8 cellular contexts compared by ENCODE assay signal in genomic region chr9:137204731-137205125, GRCh38. TPM values are rescaled to one million over a fixed set of nuclear protein-coding genes. Genes with fewer than 3 reads are reported as not detected.
A peak's percentile ranks its signal among the peaks of the same experiment; 100 is the strongest.
DNase-seq lines count a peak whose midpoint lies in the region; ATAC-seq and TF ChIP-seq lines count a peak whose summit lies in the region.

No MANE protein-coding gene starts in this region.

- H3K4me2 ChIP-seq in PC-9: peak overlapping the region; percentile 100

- H3K27me3 ChIP-seq in CD4-positive, alpha-beta memory T cell (ENCODE audit: insufficient read depth, low read length): no peaks in the 10 kb centered on the region
- no peaks in the 10 kb centered on the region for H3K27me3 ChIP-seq in PC-9 (ENCODE audit: insufficient read depth, low read depth)
- H3K27me3 ChIP-seq in ovary: no peaks in the 10 kb centered on the region

- peak overlapping the region; percentile 90 to 94 for H3K4me3 ChIP-seq in CD4-positive, alpha-beta memory T cell (ENCODE audit: low read length in 2 of 2)
- peak overlapping the region; percentile 99 for H3K4me3 ChIP-seq in PC-9
- peak overlapping the region; percentile 91 for H3K4me3 ChIP-seq in ovary

- H3K27me3 Mint-ChIP-seq in CD4-positive, alpha-beta memory T cell: no peaks in the 10 kb centered on the region

- POLR2A ChIA-PET in CD4-positive, alpha-beta memory T cell (lab: Charles Lee; ENCODE audit: partially characterized antibody): interaction anchor here (0.6 to 11.9 kb wide), 9 partner anchors 7 to 137 kb away, joined by 3 to 169 read pairs (median 5); partner anchors contain the start of genes ANAPC2, MAN1B1, NELFB and RNF208
- POLR2A ChIA-PET in PC-9 (lab: Charles Lee; ENCODE audit: unreplicated experiment): interaction anchor here (0.6 to 0.8 kb wide), 3 partner anchors 18 to 257 kb away, joined by 3 to 8 read pairs (median 3); no protein-coding TSS in a partner anchor

- H3F3A ChIP-seq in PC-9 (ENCODE audit: insufficient read depth, low read depth): peaks cover 23% of the 10 kb centered on the region; the same call in 1 of the 2 replicates

- no peaks in the 10 kb centered on the region for H3K9me3 ChIP-seq in CD4-positive, alpha-beta memory T cell (ENCODE audit: control insufficient read depth in 1 of 2, low read length in 2 of 2)
- no peaks in the 10 kb centered on the region for H3K9me3 ChIP-seq in PC-9 (ENCODE audit: insufficient read depth, low read depth)
- H3K9me3 ChIP-seq in ovary: no peaks in the 10 kb centered on the region

- WGBS in ovary, 3 donors: 7 to 13% (median 10%) methylated on average over 21 of the region's 21 CpGs

- TF ChIP-seq EP300 in ovary (IDR thresholded peaks at IDR 0.05): no peak

- TF ChIP-seq CTCF in PC-9 (conservative IDR thresholded peaks at IDR 0.05) (no peak), ovary (IDR thresholded peaks at IDR 0.05) (no peak)

- H3K36me3 Mint-ChIP-seq in CD4-positive, alpha-beta memory T cell: peaks cover 9 to 18% of the 10 kb centered on the region in 2 donors

- no peaks in the 10 kb centered on the region for H3K9me3 Mint-ChIP-seq in CD4-positive, alpha-beta memory T cell

- H3K36me3 ChIP-seq in CD4-positive, alpha-beta memory T cell (ENCODE audit: insufficient read depth, low read length): no peaks in the 10 kb centered on the region
- H3K36me3 ChIP-seq in PC-9 (ENCODE audit: low read depth) (no peaks in the 10 kb centered on the region), ovary (no peaks in the 10 kb centered on the region)

- H2AFZ ChIP-seq in PC-9: peak overlapping the region; percentile 84; the same call in 1 of the 2 replicates

- peaks cover 7% of the 10 kb centered on the region; the same call in 1 of the 2 replicates for H4K20me1 ChIP-seq in PC-9 (ENCODE audit: insufficient read depth)

- H3K4me1 Mint-ChIP-seq in CD4-positive, alpha-beta memory T cell: peaks cover 26 to 59% (median 48%) of the 10 kb centered on the region in 4 donors

- H3K4me3 Mint-ChIP-seq in CD4-positive, alpha-beta memory T cell: peak overlapping the region; percentile 88 to 96 (median 94)

- ATAC-seq in HG02970 (IDR thresholded peaks at IDR 0.05; ENCODE audit: low FRiP score, unreplicated experiment) (no peak), GM19397 (IDR thresholded peaks at IDR 0.05; ENCODE audit: unreplicated experiment) (no peak)

- CTCF ChIA-PET in CD4-positive, alpha-beta memory T cell (lab: Charles Lee; ENCODE audit: partially characterized antibody): interaction anchor here (0.6 to 1.5 kb wide), 5 partner anchors 16 to 75 kb away, joined by 3 to 5 read pairs (median 4); partner anchors contain the start of genes ANAPC2, NELFB and SSNA1
- CTCF ChIA-PET in PC-9 (lab: Charles Lee): interaction anchor here (0.7 kb wide), 1 partner anchor 16 kb away, joined by 3 read pairs; no protein-coding TSS in a partner anchor

- H3K4me1 ChIP-seq in CD4-positive, alpha-beta memory T cell (ENCODE audit: insufficient read depth, low read length): peaks cover 49% of the 10 kb centered on the region
- H3K4me1 ChIP-seq in PC-9 (replicated peaks; ENCODE audit: insufficient read depth): peaks cover 29% of the 10 kb centered on the region
- H3K4me1 ChIP-seq in ovary (ENCODE audit: insufficient read depth): peaks cover 13% of the 10 kb centered on the region

- TF ChIP-seq POLR2A in ovary (IDR thresholded peaks at IDR 0.05): no peak

- BruUV-seq in PC-9 (replicated peaks; lab: Mats Ljungman, UMichigan): no TSS peak

- H3K27ac ChIP-seq in CD4-positive, alpha-beta memory T cell (ENCODE audit: low read depth, low read length): peak overlapping the region; percentile 94
- H3K27ac ChIP-seq in PC-9 (no peak overlapping the region), epithelial cell of prostate (peak overlapping the region; percentile 57), ovary (no peak overlapping the region)

- H3K27ac Mint-ChIP-seq in CD4-positive, alpha-beta memory T cell: peak overlapping the region; percentile 92 to 99 (median 96)

- peaks cover 67% of the 10 kb centered on the region for H3K79me2 ChIP-seq in PC-9 (ENCODE audit: low read depth)

- intact Hi-C loops in CD4-positive, alpha-beta memory T cell (cut with micrococcal nuclease): loop anchor here (1.0 kb wide), 2 partner anchors 16 to 19 kb away; partner anchors contain the start of genes ANAPC2 and SSNA1
- intact Hi-C loops in PC-9 (cut with micrococcal nuclease; ENCODE audit: unreplicated experiment): no loop called here
- intact Hi-C loops in ovary (cut with DNase I): no loop called here

- DNase-seq in CD4-positive, alpha-beta memory T cell: no peak
- DNase-seq in PC-9 (no peak), epithelial cell of prostate (ENCODE audit: low read depth, low spot score) (no peak), ovary (no peak), NCI-H1092 treated with DMSO at 0.1 percent for 48 hours (lab: John Stamatoyannopoulos, UW) (no peak)
- no peak for DNase-seq in stimulated activated CD4-positive, alpha-beta T cell treated with anti-CD3 and anti-CD28 coated beads, Interleukin-4, amount 100 ng/mL, for 1 hour

- H3K9me2 ChIP-seq in PC-9 (ENCODE audit: insufficient read depth): no peaks in the 10 kb centered on the region

RNA-seq across cellular contexts. Expression of gene TMEM203, which starts 0.7 kb away (rescaled TPM):
- total RNA-seq in CD4-positive, alpha-beta memory T cell: 10 to 100 TPM; 39.5 to 42.9 TPM
- 100 to 1,000 TPM; 129 to 170 TPM for polyA plus RNA-seq in CD4-positive, alpha-beta memory T cell
- total RNA-seq in PC-9 (2021) (43.3 and 45.5 TPM in 2 replicates), ovary (10 to 100 TPM; 29.2 to 40.8 (median 37.5) TPM)
- 10 to 100 TPM; 35.3 to 38.2 TPM for polyA plus RNA-seq in ovary

RNA-seq across cellular contexts. Expression of gene NDOR1, which starts 0.8 kb away (rescaled TPM):
- total RNA-seq in CD4-positive, alpha-beta memory T cell: 10 to 100 TPM; 36.7 to 37.1 TPM
- 1 to 10 TPM; 4.6 to 9.5 TPM for polyA plus RNA-seq in CD4-positive, alpha-beta memory T cell
- 27.7 and 28.8 TPM in 2 replicates for total RNA-seq in PC-9 (2021)
- 10 to 100 TPM in 4 of 7 donors, 1 to 10 TPM in 3; 3.7 to 15.2 (median 11.3) TPM for total RNA-seq in ovary
- 1 to 10 TPM; 1.1 to 7.2 TPM for polyA plus RNA-seq in ovary

RNA-seq across cellular contexts. Expression of gene TPRN, which starts 4.2 kb away (rescaled TPM):
- 1 to 10 TPM; 8.5 to 8.6 TPM for total RNA-seq in CD4-positive, alpha-beta memory T cell
- under 1 TPM; 0.27 to 0.45 TPM for polyA plus RNA-seq in CD4-positive, alpha-beta memory T cell
- total RNA-seq in PC-9 (2021) (61.0 and 61.8 TPM in 2 replicates), ovary (10 to 100 TPM in 6 of 7 donors, 1 to 10 TPM in 1; 6.6 to 18.4 (median 15.9) TPM)
- polyA plus RNA-seq in ovary: 1 to 10 TPM in 1 of 2 donors, under 1 TPM in 1; 0.68 to 8.6 TPM

RNA-seq across cellular contexts. Expression of gene SSNA1, which starts 16.3 kb away (rescaled TPM):
- 10 to 100 TPM; 48.6 to 49.5 TPM for total RNA-seq in CD4-positive, alpha-beta memory T cell
- 100 to 1,000 TPM; 117 to 161 TPM for polyA plus RNA-seq in CD4-positive, alpha-beta memory T cell
- total RNA-seq in PC-9 (2021): 98.7 and 109 TPM in 2 replicates
- 10 to 100 TPM; 34.5 to 60.7 (median 44.5) TPM for total RNA-seq in ovary
- polyA plus RNA-seq in ovary: 10 to 100 TPM in 1 of 2 donors, 1 to 10 TPM in 1; 1.6 to 47.3 TPM

RNA-seq across cellular contexts. Expression of gene ANAPC2, which starts 16.4 kb away (rescaled TPM):
- total RNA-seq in CD4-positive, alpha-beta memory T cell: 100 to 1,000 TPM; 116 to 125 TPM
- polyA plus RNA-seq in CD4-positive, alpha-beta memory T cell: 1 to 10 TPM; 3.2 to 5.7 TPM
- total RNA-seq in PC-9 (2021) (92.1 and 95.4 TPM in 2 replicates), ovary (10 to 100 TPM; 23.1 to 61.5 (median 53.9) TPM)
- polyA plus RNA-seq in ovary: 10 to 100 TPM in 1 of 2 donors, 1 to 10 TPM in 1; 8.0 to 38.4 TPM

Comparison
In these comparisons a context has a peak if more than half of its experiments do, and no peak if none do; other contexts are left out.
1. H3K27ac ChIP-seq: peak in CD4-positive, alpha-beta memory T cell (single experiment) and epithelial cell of prostate (single experiment); none in PC-9 (single experiment) and ovary (0 of 2).
2. Peak in every context shown above with its lines, with median percentiles within 50 percentile points of each other: H3K4me3 ChIP-seq.